ENCODE assay signal across 20 cellular contexts in genomic region chr1:119371800-119372199, GRCh38. TPM values are rescaled to one million over a fixed set of nuclear protein-coding genes. Genes with fewer than 3 reads are reported as not detected.
"Had no signal": no experiment of that assay in that cellular context is flagged by ENCODE, and none has a peak within 500 bp of the region (broad histone marks: within the 10 kb centered on the region; RNA-seq: fewer than 3 reads in every experiment).

No MANE protein-coding gene starts in this region.

- H3K9me3 ChIP-seq: Peyer's patch had no signal

- ATAC-seq: activated naive CD4-positive, alpha-beta T cell treated with anti-CD3 and anti-CD28 coated beads, Interleukin-2, amount 50 U/mL, for 72 hours; activated naive CD8-positive, alpha-beta T cell treated with anti-CD3 and anti-CD28 coated beads, Interleukin-2, amount 50 U/mL, for 24 hours; activated T-cell treated with anti-CD3 and anti-CD28 coated beads, Interleukin-2, amount 50 U/mL, for 4 hours; T-cell had no signal

- H3K27ac ChIP-seq: brain microvascular endothelial cell, cardiac muscle cell, Peyer's patch, RWPE1 had no signal

- DNase-seq: activated B cell treated with CpG ODN at 0.5 μM for 24 hours; activated CD4-positive, alpha-beta T cell treated with anti-CD3 and anti-CD28 coated beads for 1 hour; activated CD4-positive, alpha-beta T cell treated with anti-CD3 and anti-CD28 coated beads, Interleukin-2, amount 10 ng/mL, durations not matched to agents 24 days and 14 days; activated CD4-positive, alpha-beta T cell treated with anti-CD3 and anti-CD28 coated beads, Interleukin-2, amount 50 U/mL, for 48 hours; activated effector memory CD4-positive, alpha-beta T cell treated with anti-CD3 and anti-CD28 coated beads, Interleukin-2, amount 50 U/mL, for 16 hours; activated naive CD4-positive, alpha-beta T cell treated with Interleukin-2 at 50 U/mL for 16 hours; activated naive CD8-positive, alpha-beta T cell treated with anti-CD3 and anti-CD28 coated beads, Interleukin-2, amount 50 U/mL, for 24 hours; activated T-cell treated with anti-CD3 and anti-CD28 coated beads, Interleukin-2, amount 50 U/mL, for 4 hours; amygdala; brain microvascular endothelial cell; NCI-H1092; NCI-H1930; Right ventricle myocardium superior; T-cell; T-helper 2 cell; T1000 had no signal

- H3K4me3 ChIP-seq: cardiac muscle cell, Peyer's patch had no signal

- H3K36me3 ChIP-seq: brain microvascular endothelial cell, cardiac muscle cell, Peyer's patch had no signal

- H3K27me3 ChIP-seq: brain microvascular endothelial cell, Peyer's patch had no signal

RNA-seq across cellular contexts. Expression of gene HAO2, which starts 3.2 kb away (rescaled TPM):
- total RNA-seq: activated B cell treated with CpG ODN at 0.5 μM for 24 hours; activated CD4-positive, alpha-beta T cell treated with anti-CD3 and anti-CD28 coated beads, Interleukin-2, amount 10 ng/mL, durations not matched to agents 24 days and 14 days; activated naive CD4-positive, alpha-beta T cell treated with anti-CD3 and anti-CD28 coated beads, Interleukin-2, amount 50 U/mL, for 72 hours; activated T-cell treated with anti-CD3 and anti-CD28 coated beads, Interleukin-2, amount 50 U/mL, for 4 hours; cardiac muscle cell; Right ventricle myocardium superior; T-cell had no signal
- polyA plus RNA-seq: cardiac muscle cell had no signal

RNA-seq across cellular contexts. Expression of gene HSD3B2, which starts 43.1 kb away (rescaled TPM):
- total RNA-seq: activated B cell treated with CpG ODN at 0.5 μM for 24 hours; activated CD4-positive, alpha-beta T cell treated with anti-CD3 and anti-CD28 coated beads, Interleukin-2, amount 10 ng/mL, durations not matched to agents 24 days and 14 days; activated naive CD4-positive, alpha-beta T cell treated with anti-CD3 and anti-CD28 coated beads, Interleukin-2, amount 50 U/mL, for 72 hours; Right ventricle myocardium superior had no signal
- polyA plus RNA-seq: cardiac muscle cell had no signal
